ENCODE assay signal across 8 cellular contexts in the genomic region with DNA sequence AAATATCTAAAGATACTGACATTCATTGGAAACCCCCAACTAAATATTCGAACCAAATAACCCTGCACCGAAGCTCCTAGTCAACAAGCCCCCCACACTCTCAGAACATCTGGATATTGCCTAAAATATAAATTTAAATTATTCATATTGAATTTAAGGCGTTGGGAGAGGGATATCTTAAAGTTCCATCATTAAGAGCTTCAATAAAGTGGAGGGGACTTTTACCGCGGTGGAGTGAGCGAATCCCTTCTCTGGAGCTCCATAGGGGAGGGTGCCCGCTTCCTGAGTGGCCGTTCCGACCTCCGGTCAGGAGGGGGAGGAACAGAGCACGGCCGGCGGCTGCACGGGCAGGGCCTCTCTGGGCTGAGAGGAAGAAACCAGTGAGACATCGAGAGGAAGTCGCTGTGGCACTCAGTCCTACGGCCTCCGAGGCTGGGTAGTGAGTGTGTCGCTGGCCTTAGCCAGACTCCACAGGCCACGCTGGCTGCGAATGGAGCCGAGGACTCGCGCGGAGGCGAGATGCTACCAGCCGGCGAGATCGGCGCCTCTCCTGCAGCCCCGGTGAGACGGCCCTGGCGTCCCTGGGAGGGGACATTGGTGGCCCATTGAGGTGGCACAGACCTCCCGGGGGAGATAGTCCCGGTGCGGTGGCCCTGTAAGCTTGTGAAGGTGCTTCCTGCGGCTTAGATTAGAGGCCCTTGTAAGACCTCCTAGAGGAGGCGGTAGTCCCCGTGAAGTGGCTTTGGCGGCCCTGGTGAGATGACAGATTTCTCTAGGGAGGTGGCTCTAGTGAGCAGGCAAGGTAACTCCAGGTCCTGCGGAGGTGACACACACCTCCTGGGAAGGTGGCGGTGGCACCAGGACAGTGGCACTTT. TPM values are rescaled to one million over a fixed set of nuclear protein-coding genes. Genes with fewer than 3 reads are reported as not detected.
A peak's percentile ranks its signal among the peaks of the same experiment; 100 is the strongest.
DNase-seq lines count a peak whose midpoint lies in the region; ATAC-seq and TF ChIP-seq lines count a peak whose summit lies in the region.

A gene (plus strand): TSS at position 405 of the 875 bp plus-strand sequence. CDS start 115 bp downstream, at position 520.

- H2AFZ ChIP-seq in OCI-LY1 (ENCODE audit: low read length), result peak within 1 kb of the TSS; percentile 38

- ATAC-seq in GM21423 (IDR thresholded peaks at IDR 0.05; ENCODE audit: unreplicated experiment), result peak; percentile 92

- H3K4me3 Mint-ChIP-seq in endothelial cell (ENCODE audit: unreplicated experiment), result peak within 1 kb of the TSS; percentile 96

- no peaks in the 10 kb centered on the region for H3K27me3 ChIP-seq in HUES6 (ENCODE audit: control insufficient read depth, insufficient read depth, low read length)
- no peaks in the 10 kb centered on the region for H3K27me3 ChIP-seq in OCI-LY1 (ENCODE audit: insufficient read depth, low read length)
- H3K27me3 ChIP-seq in mononuclear cell (ENCODE audit: insufficient read depth, low read length), result no peaks in the 10 kb centered on the region

- H3K36me3 ChIP-seq in HUES6 (ENCODE audit: control insufficient read depth, insufficient read depth, low read length), result peaks cover 11% of the 10 kb centered on the region; the same call in 1 of the 2 replicates
- H3K36me3 ChIP-seq in OCI-LY1 (ENCODE audit: insufficient read depth, low read length), result peaks cover 16% of the 10 kb centered on the region

- TF ChIP-seq CTCF in OCI-LY1 (IDR thresholded peaks at IDR 0.05; ENCODE audit: low read length) (peak; percentile 94), endothelial cell (IDR thresholded peaks at IDR 0.05; ENCODE audit: unreplicated experiment) (no peak)

- H3K27me3 Mint-ChIP-seq in endothelial cell (ENCODE audit: unreplicated experiment), result peaks cover 8% of the 10 kb centered on the region

- H3K9ac ChIP-seq in HUES6 (ENCODE audit: low read length) (peak within 1 kb of the TSS; percentile 93), OCI-LY1 (ENCODE audit: low read length) (peak within 1 kb of the TSS; percentile 76)

- H3K27ac ChIP-seq in HUES6 (ENCODE audit: low read depth, low read length) (peak within 1 kb of the TSS; percentile 73), OCI-LY1 (ENCODE audit: low read depth, low read length, poor library complexity, severe bottlenecking) (peak within 1 kb of the TSS; percentile 56)

- peak; percentile 98 for DNase-seq in DMS 273 (lab: John Stamatoyannopoulos, UW; ENCODE audit: unreplicated experiment)
- DNase-seq in activated CD8-positive, alpha-beta memory T cell treated with anti-CD3 and anti-CD28 coated beads, Interleukin-2, amount 50 U/mL, for 4 hours, result peak; percentile 89
- DNase-seq in endothelial cell (ENCODE audit: low spot score), result peak; percentile 95
- DNase-seq in stimulated activated CD8-positive, alpha-beta memory T cell treated with anti-CD3 and anti-CD28 coated beads, Interleukin-4, amount 100 ng/mL, for 1 hour (ENCODE audit: low read depth in 2 of 2, low spot score in 1 of 2), result peak; percentile 61 to 81

- H3K9me3 ChIP-seq in HUES6 (ENCODE audit: control insufficient read depth, insufficient read depth, low read depth, low read length), result no peaks in the 10 kb centered on the region
- no peaks in the 10 kb centered on the region for H3K9me3 ChIP-seq in OCI-LY1 (ENCODE audit: low read length)
- no peaks in the 10 kb centered on the region for H3K9me3 ChIP-seq in mononuclear cell (ENCODE audit: low read depth, low read length)

- H3F3A ChIP-seq in OCI-LY1 (ENCODE audit: insufficient read depth, low read length), result no peaks in the 10 kb centered on the region

- no peaks in the 10 kb centered on the region for H3K9me2 ChIP-seq in OCI-LY1 (ENCODE audit: low read depth, low read length)

- no peaks in the 10 kb centered on the region for H3K9me3 Mint-ChIP-seq in endothelial cell (ENCODE audit: unreplicated experiment)

- peak within 1 kb of the TSS; percentile 98 for H3K4me3 ChIP-seq in HUES6 (ENCODE audit: low read depth, low read length)
- H3K4me3 ChIP-seq in OCI-LY1 (ENCODE audit: low read depth, low read length, poor library complexity, severe bottlenecking), result peak within 1 kb of the TSS; percentile 72
- H3K4me3 ChIP-seq in mononuclear cell (ENCODE audit: low read length), result peak within 1 kb of the TSS; percentile 72

- peak within 1 kb of the TSS; percentile 80 for H3K27ac Mint-ChIP-seq in endothelial cell (ENCODE audit: unreplicated experiment)

- H3K4me1 Mint-ChIP-seq in endothelial cell (ENCODE audit: unreplicated experiment), result peaks cover 13% of the 10 kb centered on the region

- H3K4me1 ChIP-seq in HUES6 (ENCODE audit: control insufficient read depth, insufficient read depth, low read length) (no peaks in the 10 kb centered on the region), OCI-LY1 (ENCODE audit: insufficient read depth, low read length, severe bottlenecking) (peaks cover 28% of the 10 kb centered on the region), mononuclear cell (ENCODE audit: insufficient read depth, low read length) (peaks cover 30% of the 10 kb centered on the region)

- peak within 1 kb of the TSS; percentile 71 for H3K4me2 ChIP-seq in OCI-LY1 (ENCODE audit: low read length)

- peaks cover 14% of the 10 kb centered on the region for H3K79me2 ChIP-seq in OCI-LY1 (ENCODE audit: insufficient read depth, low read length)

- H4K20me1 ChIP-seq in OCI-LY1 (ENCODE audit: insufficient read depth, low read length), result no peaks in the 10 kb centered on the region

- peaks cover 4% of the 10 kb centered on the region for H3K36me3 Mint-ChIP-seq in endothelial cell (ENCODE audit: low read depth, unreplicated experiment)

RNA-seq across cellular contexts. Expression of the gene that starts here (rescaled TPM):
- total RNA-seq in endothelial cell (ENCODE audit: unreplicated experiment), result 18.3 TPM
- total RNA-seq in mononuclear cell, result 29.0 TPM

Comparison
In these comparisons a context has a peak if more than half of its experiments do, and no peak if none do; other contexts are left out.
1. Peak in every context shown above with its lines: DNase-seq, ATAC-seq, H3K4me3 ChIP-seq and H3K27ac ChIP-seq.